10 cellular contexts compared by ENCODE assay signal in the genomic region with DNA sequence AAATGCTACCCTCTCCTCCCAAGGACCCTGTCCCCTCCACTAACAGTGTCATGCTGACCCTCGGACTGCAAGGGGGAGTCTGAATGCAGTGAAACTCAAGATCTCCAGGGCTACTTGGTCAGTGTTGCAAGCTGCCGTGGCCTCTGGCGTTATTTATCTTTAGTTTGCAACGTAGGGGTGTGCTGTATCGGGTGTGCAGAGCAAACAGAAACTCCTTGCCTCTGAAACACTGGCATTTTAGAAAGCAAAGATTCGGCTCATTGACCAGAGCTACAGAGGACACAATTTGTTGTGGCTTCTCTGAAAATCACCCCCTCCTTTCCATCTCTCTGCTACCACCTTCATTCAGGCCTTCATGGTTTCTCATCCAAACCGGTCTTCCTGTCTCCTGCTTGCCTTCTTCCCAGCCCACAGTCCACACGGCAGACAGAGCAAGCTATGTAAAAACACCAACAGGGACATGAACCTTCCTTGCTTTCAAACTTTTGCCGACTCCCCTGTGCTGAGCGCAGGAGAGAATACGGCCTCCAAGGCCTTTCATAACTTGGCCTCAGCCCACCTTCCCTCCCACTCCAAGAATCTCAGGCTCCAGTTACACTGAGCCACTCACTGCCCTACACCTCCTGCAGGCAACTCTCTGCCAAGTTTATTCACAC. TPM values are rescaled to one million over a fixed set of nuclear protein-coding genes. Genes with fewer than 3 reads are reported as not detected.
DNase-seq lines count a peak whose midpoint lies in the region; ATAC-seq and TF ChIP-seq lines count a peak whose summit lies in the region.
"Had no signal": no experiment of that assay in that cellular context is flagged by ENCODE, and none has a peak within 500 bp of the region (broad histone marks: within the 10 kb centered on the region; RNA-seq: fewer than 3 reads in every experiment).

No MANE protein-coding gene starts in this region.

- peak; percentile 67 for DNase-seq in NCI-H226
- peak; percentile 16 for DNase-seq in endothelial cell (ENCODE audit: low spot score)
- no peak for DNase-seq in mesothelial cell of epicardium (ENCODE audit: low spot score in 2 of 2, unreplicated experiment in 2 of 2)
- DNase-seq in thyroid gland, result peak; percentile 84 to 86
- DNase-seq in T-helper 17 cell, result no peak
- DNase-seq in NCI-H345 (lab: John Stamatoyannopoulos, UW), result no peak
- DNase-seq in SKM-1 (lab: John Stamatoyannopoulos, UW; ENCODE audit: unreplicated experiment), result no peak
- DNase-seq: activated gamma-delta T cell had no signal

- peaks cover 4% of the 10 kb centered on the region for H3K36me3 Mint-ChIP-seq in endothelial cell (ENCODE audit: low read depth, unreplicated experiment)
- H3K36me3 Mint-ChIP-seq in mesothelial cell of epicardium, result peaks cover 6% of the 10 kb centered on the region
- no peaks in the 10 kb centered on the region for H3K36me3 Mint-ChIP-seq in T-helper 17 cell (ENCODE audit: low read depth)

- H3K27ac ChIP-seq in thyroid gland, result peak overlapping the region; percentile 89 to 94 (median 93)

- peaks cover 26 to 41% of the 10 kb centered on the region in 2 donors for H3K4me1 ChIP-seq in thyroid gland

- H3K27ac Mint-ChIP-seq in endothelial cell (ENCODE audit: unreplicated experiment) (peak overlapping the region; percentile 93), mesothelial cell of epicardium (peak overlapping the region; percentile 97), T-helper 17 cell (no peak overlapping the region)

- H3K27me3 Mint-ChIP-seq in endothelial cell (ENCODE audit: unreplicated experiment) (no peaks in the 10 kb centered on the region), mesothelial cell of epicardium (ENCODE audit: low read depth) (no peaks in the 10 kb centered on the region), T-helper 17 cell (peaks cover 16% of the 10 kb centered on the region)

- 10 to 21% methylated on average over 11 of the region's 11 CpGs for WGBS in thyroid gland, 2 donors

- H3K9me3 Mint-ChIP-seq in endothelial cell (ENCODE audit: unreplicated experiment) (no peaks in the 10 kb centered on the region), mesothelial cell of epicardium (no peaks in the 10 kb centered on the region)

- ATAC-seq in T-helper 17 cell (no peak), esophagus mucosa (no peak)
- ATAC-seq: HCT116 had no signal

- H3K9me3 ChIP-seq in thyroid gland, result no peaks in the 10 kb centered on the region
- no peaks in the 10 kb centered on the region for H3K9me3 ChIP-seq in T-helper 17 cell (ENCODE audit: control insufficient read depth, low read length, poor library complexity, severe bottlenecking)

- intact Hi-C loops in thyroid gland (cut with DNase I), result no loop called here

- peak in 1 of 2 donors; percentile 35 for TF ChIP-seq POLR2A in thyroid gland (IDR thresholded peaks at IDR 0.05)

- H3K4me3 Mint-ChIP-seq in endothelial cell (ENCODE audit: unreplicated experiment) (no peak overlapping the region), mesothelial cell of epicardium (peak overlapping the region; percentile 44), T-helper 17 cell (no peak overlapping the region)

- no peaks in the 10 kb centered on the region for H3K27me3 ChIP-seq in thyroid gland

- TF ChIP-seq CTCF in endothelial cell (IDR thresholded peaks at IDR 0.05; ENCODE audit: unreplicated experiment), result no peak
- TF ChIP-seq CTCF in mesothelial cell of epicardium (IDR thresholded peaks at IDR 0.05; ENCODE audit: unreplicated experiment), result no peak
- peak in 2 of 6 experiments; percentile 16 to 33 for TF ChIP-seq CTCF in thyroid gland (IDR thresholded peaks at IDR 0.05)

- H3K36me3 ChIP-seq in thyroid gland, result no peaks in the 10 kb centered on the region

- H3K4me1 Mint-ChIP-seq in endothelial cell (ENCODE audit: unreplicated experiment) (peaks cover 65% of the 10 kb centered on the region), mesothelial cell of epicardium (peaks cover 55% of the 10 kb centered on the region), T-helper 17 cell (peaks cover 7% of the 10 kb centered on the region)

- H3K4me3 ChIP-seq in thyroid gland (replicated peaks in 1 of 3), result peak overlapping the region in 1 of 3 donors; percentile 4

RNA-seq across cellular contexts. Expression of a gene that starts 14.9 kb away (rescaled TPM):
- total RNA-seq in endothelial cell (ENCODE audit: unreplicated experiment) (71.5 TPM), mesothelial cell of epicardium (20.1 to 22.5 TPM (median 20.7 TPM) in 3 replicates), thyroid gland (10 to 100 TPM; 32.9 to 70.8 (median 48.0) TPM), T-helper 17 cell (under 1 TPM in 1 of 2 donors, not detected in 1; 0.02 TPM), esophagus mucosa (3.3 TPM)

Comparison
In these comparisons a context has a peak if more than half of its experiments do, and no peak if none do; other contexts are left out.
1. DNase-seq: peak in NCI-H226 (single experiment), endothelial cell (single experiment) and thyroid gland (2 of 2); none in mesothelial cell of epicardium (0 of 2), T-helper 17 cell (0 of 3), NCI-H345 (single experiment) and SKM-1 (single experiment).